ENCODE assay signal across 35 cellular contexts in the genomic region with DNA sequence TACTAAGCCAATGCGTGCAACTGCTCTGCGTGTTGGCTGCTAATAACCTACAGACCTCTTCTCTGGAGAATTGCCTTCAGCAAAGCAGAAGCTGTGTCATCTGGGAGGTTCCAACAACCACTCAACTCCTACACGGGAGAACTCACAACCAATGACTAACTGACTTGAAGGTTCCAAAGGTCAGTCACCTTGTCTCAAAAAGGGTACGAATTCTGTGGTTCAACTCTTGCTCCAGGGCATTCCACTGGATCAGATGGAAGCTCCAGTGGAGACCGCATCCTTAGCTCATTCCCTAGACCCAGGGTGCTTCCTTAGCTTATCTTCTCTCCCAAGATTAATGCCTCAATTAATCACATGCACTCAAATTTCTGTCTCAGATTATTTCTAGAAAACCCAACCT.
"Had no signal": no experiment of that assay in that cellular context is flagged by ENCODE, and none has a peak within 500 bp of the region (broad histone marks: within the 10 kb centered on the region; RNA-seq: fewer than 3 reads in every experiment).

No MANE protein-coding gene starts in this region.

- H3K27ac ChIP-seq: adrenal gland, ascending aorta, brain microvascular endothelial cell, coronary artery, dorsolateral prefrontal cortex, epithelial cell of prostate, esophagus squamous epithelium had no signal

- H3K9me3 ChIP-seq: adrenal gland had no signal

- H3K36me3 ChIP-seq: adrenal gland, ascending aorta, brain microvascular endothelial cell, esophagus squamous epithelium had no signal

- H3K4me3 ChIP-seq: adrenal gland, ascending aorta, coronary artery, dorsolateral prefrontal cortex, esophagus squamous epithelium had no signal

- FAIRE-seq: bronchial epithelial cell, frontal cortex had no signal

- H3K4me1 Mint-ChIP-seq: activated CD4-positive, alpha-beta T cell treated with anti-CD3 and anti-CD28 coated beads for 36 hours; activated CD4-positive, alpha-beta T cell treated with anti-CD3 and anti-CD28 coated beads, Interleukin-2, amount 10 ng/mL, durations not matched to agents 24 days and 14 days; activated CD8-positive, alpha-beta memory T cell treated with anti-CD3 and anti-CD28 coated beads, Interleukin-2, amount 10 ng/mL, durations not matched to agents 7 days and 5 days; activated naive CD4-positive, alpha-beta T cell treated with anti-CD3 and anti-CD28 coated beads, Interleukin-2, amount 50 U/mL, for 24 hours; activated naive CD8-positive, alpha-beta T cell treated with anti-CD3 and anti-CD28 coated beads for 36 hours; activated naive CD8-positive, alpha-beta T cell treated with anti-CD3 and anti-CD28 coated beads, Interleukin-2, amount 50 U/mL, for 24 hours; central memory CD8-positive, alpha-beta T cell; T-helper 17 cell had no signal

- H3K27ac Mint-ChIP-seq: activated CD4-positive, alpha-beta memory T cell treated with anti-CD3 and anti-CD28 coated beads for 36 hours; activated CD4-positive, alpha-beta T cell treated with anti-CD3 and anti-CD28 coated beads for 36 hours; activated CD4-positive, alpha-beta T cell treated with anti-CD3 and anti-CD28 coated beads, Interleukin-2, amount 10 ng/mL, durations not matched to agents 24 days and 14 days; activated CD8-positive, alpha-beta memory T cell treated with anti-CD3 and anti-CD28 coated beads, Interleukin-2, amount 10 ng/mL, durations not matched to agents 7 days and 5 days; activated CD8-positive, alpha-beta T cell treated with anti-CD3 and anti-CD28 coated beads, Interleukin-2, amount 10 ng/mL, durations not matched to agents 7 days and 5 days; activated naive CD4-positive, alpha-beta T cell treated with anti-CD3 and anti-CD28 coated beads for 36 hours; activated naive CD4-positive, alpha-beta T cell treated with anti-CD3 and anti-CD28 coated beads, Interleukin-2, amount 50 U/mL, for 24 hours; activated naive CD8-positive, alpha-beta T cell treated with anti-CD3 and anti-CD28 coated beads for 36 hours; activated naive CD8-positive, alpha-beta T cell treated with anti-CD3 and anti-CD28 coated beads, Interleukin-2, amount 50 U/mL, for 24 hours; activated T-helper 1 cell treated with anti-CD3 and anti-CD28 coated beads, Interleukin-12 subunit alpha, Interleukin-12 subunit beta, Interleukin-2, Interleukin-4 antibody, amounts not matched to agents 30 ng/mL and 10 ng/mL and 1 ng/mL, durations not matched to agents 14 hours and 24 hours and 36 hours; activated T-helper 2 cell treated with anti-CD3 and anti-CD28 coated beads, Interferon-gamma antibody, Interleukin-2, Interleukin-4, amounts not matched to agents 10 μg/mL and 5 μg/mL and 100 μg/mL, durations not matched to agents 14 hours and 24 hours and 36 hours; dendritic cell treated with granulocyte-macrophage colony-stimulating factor and Interleukin-4, amounts not matched to agents 40 ng/mL and 50 ng/mL, for 4 days; T-helper 17 cell; T-helper 2 cell treated with Interferon-gamma antibody and Interleukin-4, amounts not matched to agents 5 μg/mL and 100 μg/mL, for 36 hours had no signal

- DNase-seq: activated CD4-positive, alpha-beta memory T cell treated with anti-CD3 and anti-CD28 coated beads for 36 hours; activated CD4-positive, alpha-beta T cell treated with anti-CD3 and anti-CD28 coated beads for 36 hours; activated CD4-positive, alpha-beta T cell treated with anti-CD3 and anti-CD28 coated beads, Interleukin-2, amount 10 ng/mL, durations not matched to agents 24 days and 14 days; activated CD4-positive, CD25-positive, alpha-beta regulatory T cell; activated CD4-positive, CD25-positive, alpha-beta regulatory T cell treated with anti-CD3 and anti-CD28 coated beads, Interleukin-2, amount 50 U/mL, for 72 hours; activated CD8-positive, alpha-beta memory T cell treated with anti-CD3 and anti-CD28 coated beads, Interleukin-2, amount 10 ng/mL, durations not matched to agents 7 days and 5 days; activated CD8-positive, alpha-beta memory T cell treated with anti-CD3 and anti-CD28 coated beads, Interleukin-2, amount 50 U/mL, for 4 hours; activated CD8-positive, alpha-beta T cell treated with anti-CD3 and anti-CD28 coated beads, Interleukin-2, amount 10 ng/mL, durations not matched to agents 7 days and 5 days; activated effector memory CD4-positive, alpha-beta T cell treated with anti-CD3 and anti-CD28 coated beads, Interleukin-2, amount 50 U/mL, for 16 hours; activated naive CD4-positive, alpha-beta T cell treated with anti-CD3 and anti-CD28 coated beads for 36 hours; activated naive CD8-positive, alpha-beta T cell treated with anti-CD3 and anti-CD28 coated beads for 36 hours; activated naive CD8-positive, alpha-beta T cell treated with anti-CD3 and anti-CD28 coated beads, Interleukin-2, amount 50 U/mL, for 24 hours; activated T-cell treated with anti-CD3 and anti-CD28 coated beads, Interleukin-2, amount 50 U/mL, for 1 hour; activated T-cell treated with anti-CD3 and anti-CD28 coated beads, Interleukin-2, amount 50 U/mL, for 48 hours; adrenal gland; brain microvascular endothelial cell; dorsolateral prefrontal cortex; effector memory CD4-positive, alpha-beta T cell; esophagus squamous epithelium; foreskin fibroblast; head of caudate nucleus; T-helper 1 cell; T-helper 17 cell; T1000 had no signal

- H3K4me1 ChIP-seq: adrenal gland, ascending aorta, esophagus squamous epithelium had no signal

- H3K27me3 Mint-ChIP-seq: activated CD4-positive, alpha-beta memory T cell treated with anti-CD3 and anti-CD28 coated beads for 36 hours; activated CD8-positive, alpha-beta memory T cell treated with anti-CD3 and anti-CD28 coated beads, Interleukin-2, amount 10 ng/mL, durations not matched to agents 7 days and 5 days; activated naive CD8-positive, alpha-beta T cell treated with anti-CD3 and anti-CD28 coated beads for 36 hours had no signal

- H3K36me3 Mint-ChIP-seq: activated CD4-positive, alpha-beta memory T cell treated with anti-CD3 and anti-CD28 coated beads for 36 hours; activated CD8-positive, alpha-beta memory T cell treated with anti-CD3 and anti-CD28 coated beads, Interleukin-2, amount 10 ng/mL, durations not matched to agents 7 days and 5 days; activated naive CD4-positive, alpha-beta T cell treated with anti-CD3 and anti-CD28 coated beads, Interleukin-2, amount 50 U/mL, for 24 hours; activated naive CD8-positive, alpha-beta T cell treated with anti-CD3 and anti-CD28 coated beads for 36 hours had no signal

- ATAC-seq: activated CD4-positive, alpha-beta T cell treated with anti-CD3 and anti-CD28 coated beads for 36 hours; activated CD8-positive, alpha-beta memory T cell treated with anti-CD3 and anti-CD28 coated beads, Interleukin-2, amount 10 ng/mL, durations not matched to agents 7 days and 5 days; activated CD8-positive, alpha-beta T cell treated with anti-CD3 and anti-CD28 coated beads, Interleukin-2, amount 10 ng/mL, durations not matched to agents 7 days and 5 days; activated naive CD8-positive, alpha-beta T cell treated with anti-CD3 and anti-CD28 coated beads, Interleukin-2, amount 50 U/mL, for 24 hours; T-helper 17 cell had no signal

- H3K4me3 Mint-ChIP-seq: activated CD4-positive, alpha-beta memory T cell treated with anti-CD3 and anti-CD28 coated beads for 36 hours; activated CD4-positive, alpha-beta T cell treated with anti-CD3 and anti-CD28 coated beads for 36 hours; activated CD4-positive, alpha-beta T cell treated with anti-CD3 and anti-CD28 coated beads, Interleukin-2, amount 10 ng/mL, durations not matched to agents 24 days and 14 days; activated CD8-positive, alpha-beta memory T cell treated with anti-CD3 and anti-CD28 coated beads, Interleukin-2, amount 10 ng/mL, durations not matched to agents 7 days and 5 days; activated CD8-positive, alpha-beta T cell treated with anti-CD3 and anti-CD28 coated beads, Interleukin-2, amount 10 ng/mL, durations not matched to agents 7 days and 5 days; activated naive CD4-positive, alpha-beta T cell treated with anti-CD3 and anti-CD28 coated beads for 36 hours; activated naive CD4-positive, alpha-beta T cell treated with anti-CD3 and anti-CD28 coated beads, Interleukin-2, amount 50 U/mL, for 24 hours; activated naive CD8-positive, alpha-beta T cell treated with anti-CD3 and anti-CD28 coated beads for 36 hours; activated naive CD8-positive, alpha-beta T cell treated with anti-CD3 and anti-CD28 coated beads, Interleukin-2, amount 50 U/mL, for 24 hours; activated T-helper 1 cell treated with anti-CD3 and anti-CD28 coated beads, Interleukin-12 subunit alpha, Interleukin-12 subunit beta, Interleukin-2, Interleukin-4 antibody, amounts not matched to agents 30 ng/mL and 10 ng/mL and 1 ng/mL, durations not matched to agents 14 hours and 24 hours and 36 hours; central memory CD8-positive, alpha-beta T cell; dendritic cell treated with granulocyte-macrophage colony-stimulating factor and Interleukin-4, amounts not matched to agents 40 ng/mL and 50 ng/mL, for 4 days; T-helper 17 cell; T-helper 2 cell treated with Interferon-gamma antibody and Interleukin-4, amounts not matched to agents 5 μg/mL and 100 μg/mL, for 36 hours had no signal

- H3K27me3 ChIP-seq: adrenal gland, ascending aorta, brain microvascular endothelial cell, esophagus squamous epithelium had no signal

- H3K9me3 Mint-ChIP-seq: activated naive CD4-positive, alpha-beta T cell treated with anti-CD3 and anti-CD28 coated beads, Interleukin-2, amount 50 U/mL, for 24 hours; activated T-helper 1 cell treated with anti-CD3 and anti-CD28 coated beads, Interleukin-12 subunit alpha, Interleukin-12 subunit beta, Interleukin-2, Interleukin-4 antibody, amounts not matched to agents 30 ng/mL and 10 ng/mL and 1 ng/mL, durations not matched to agents 14 hours and 24 hours and 36 hours; activated T-helper 2 cell treated with anti-CD3 and anti-CD28 coated beads, Interferon-gamma antibody, Interleukin-2, Interleukin-4, amounts not matched to agents 10 μg/mL and 5 μg/mL and 100 μg/mL, durations not matched to agents 14 hours and 24 hours and 36 hours; central memory CD8-positive, alpha-beta T cell; dendritic cell treated with granulocyte-macrophage colony-stimulating factor and Interleukin-4, amounts not matched to agents 40 ng/mL and 50 ng/mL, for 4 days; T-helper 2 cell treated with Interferon-gamma antibody and Interleukin-4, amounts not matched to agents 5 μg/mL and 100 μg/mL, for 36 hours had no signal
